22 cellular contexts compared by ENCODE assay signal in the genomic region with DNA sequence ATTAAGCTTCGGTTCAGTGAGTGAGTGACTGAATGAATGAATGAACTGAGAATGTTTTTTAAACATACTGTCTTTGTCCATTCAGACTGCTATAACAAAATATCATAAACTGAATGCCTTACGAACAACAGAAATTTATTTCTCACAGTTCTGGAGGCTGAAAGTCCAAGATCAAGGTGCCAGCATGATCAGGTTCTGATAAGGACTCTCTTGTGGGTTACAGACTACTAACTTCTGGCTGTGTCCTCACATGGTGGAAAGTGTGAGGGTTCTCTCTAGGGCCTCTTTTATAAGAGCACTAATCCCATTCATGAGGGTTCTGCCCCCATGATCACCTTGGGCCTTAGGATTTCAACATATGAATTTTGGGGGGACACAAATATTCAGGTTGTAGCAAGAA. TPM values are rescaled to one million over a fixed set of nuclear protein-coding genes. Genes with fewer than 3 reads are reported as not detected.
DNase-seq lines count a peak whose midpoint lies in the region; ATAC-seq, FAIRE-seq and TF ChIP-seq lines count a peak whose summit lies in the region.
"Had no signal": no experiment of that assay in that cellular context is flagged by ENCODE, and none has a peak within 500 bp of the region (broad histone marks: within the 10 kb centered on the region; RNA-seq: fewer than 3 reads in every experiment).

No MANE protein-coding gene starts in this region.

- intact Hi-C loops in breast epithelium (cut with DNase I; ENCODE audit: low total_unique reads): no loop called here

- H3K18ac ChIP-seq in trophoblast cell (ENCODE audit: low read length): no peak overlapping the region

- no peak for ATAC-seq in GM18858 (IDR thresholded peaks at IDR 0.05; ENCODE audit: unreplicated experiment)
- ATAC-seq: A549, GM12878, GM23338, HCT116 had no signal

- H2BK5ac ChIP-seq in trophoblast cell (ENCODE audit: low read depth, low read length, poor library complexity): no peak overlapping the region

- H3K27ac ChIP-seq in trophoblast cell (ENCODE audit: low read depth, low read length): no peak overlapping the region
- no peak overlapping the region for H3K27ac ChIP-seq in breast epithelium
- H3K27ac ChIP-seq: A549 had no signal

- H3K23ac ChIP-seq in trophoblast cell (ENCODE audit: low read length): no peak overlapping the region

- no peak overlapping the region for H4K8ac ChIP-seq in trophoblast cell (ENCODE audit: low read depth, low read length)

- H3K14ac ChIP-seq in trophoblast cell (ENCODE audit: low read length): no peak overlapping the region

- TF ChIP-seq POLR2A in breast epithelium (IDR thresholded peaks at IDR 0.05): no peak

- H2BK120ac ChIP-seq in trophoblast cell (ENCODE audit: insufficient read depth, low read length, poor library complexity): no peak overlapping the region

- no peak overlapping the region for H3K4me2 ChIP-seq in trophoblast cell (ENCODE audit: low read length)
- H3K4me2 ChIP-seq: A549, GM23338 had no signal

- H3K27me3 ChIP-seq in bronchial epithelial cell (ENCODE audit: control insufficient read depth, insufficient read depth, low read length): no peaks in the 10 kb centered on the region
- H3K27me3 ChIP-seq in trophoblast cell (ENCODE audit: insufficient read depth, low read length): no peaks in the 10 kb centered on the region
- H3K27me3 ChIP-seq in breast epithelium: no peaks in the 10 kb centered on the region

- no peaks in the 10 kb centered on the region for H3K4me1 ChIP-seq in trophoblast cell (ENCODE audit: control insufficient read depth in 1 of 2, insufficient read depth in 2 of 2, low read length in 2 of 2)
- H3K4me1 ChIP-seq in breast epithelium: no peaks in the 10 kb centered on the region

- H4K12ac ChIP-seq in trophoblast cell (ENCODE audit: low read depth, low read length): no peak overlapping the region

- H3K9me3 ChIP-seq in trophoblast cell (ENCODE audit: insufficient read depth, low read depth, low read length): no peaks in the 10 kb centered on the region
- no peaks in the 10 kb centered on the region for H3K9me3 ChIP-seq in breast epithelium
- H3K9me3 ChIP-seq: A549 had no signal

- H3K4me3 ChIP-seq in bronchial epithelial cell (ENCODE audit: low read depth, low read length) (no peak overlapping the region), trophoblast cell (ENCODE audit: low read depth, low read length) (no peak overlapping the region), breast epithelium (no peak overlapping the region)
- H3K4me3 ChIP-seq: A549, GM12878, GM23338 had no signal

- H2AK5ac ChIP-seq in trophoblast cell (ENCODE audit: low read length): no peak overlapping the region

- DNase-seq in NCI-H82 (lab: John Stamatoyannopoulos, UW) (peak; percentile 55), NCI-H82 treated with DMSO at 0.1 percent for 48 hours (lab: John Stamatoyannopoulos, UW; ENCODE audit: unreplicated experiment) (no peak), bronchial epithelial cell (ENCODE audit: low read depth) (no peak), trophoblast cell (peak; percentile 58 to 81), DMS53 treated with DMSO at 0.1 percent for 48 hours (lab: John Stamatoyannopoulos, UW; ENCODE audit: unreplicated experiment) (no peak), breast epithelium (ENCODE audit: low spot score in 2 of 2) (no peak)
- DNase-seq: 8988T; ACHN; C1 segment of cervical spinal cord; Calu3; CD4-positive, alpha-beta memory T cell; COR-L47; DMS153; DMS79; EL; GDM1; H9 had no signal

- peaks cover 2% of the 10 kb centered on the region for H3K79me1 ChIP-seq in trophoblast cell (ENCODE audit: low read length)

- peak; percentile 73 for FAIRE-seq in bronchial epithelial cell (lab: Jason Lieb, UNC)
- FAIRE-seq: A549, GM12878 had no signal

- no peaks in the 10 kb centered on the region for H3K79me2 ChIP-seq in trophoblast cell (ENCODE audit: control insufficient read depth, insufficient read depth, low read length, poor library complexity)

- no peak overlapping the region for H4K91ac ChIP-seq in trophoblast cell (ENCODE audit: low read depth, low read length)

- H3K36me3 ChIP-seq in bronchial epithelial cell (ENCODE audit: control insufficient read depth, insufficient read depth, low read length): no peaks in the 10 kb centered on the region
- no peaks in the 10 kb centered on the region for H3K36me3 ChIP-seq in trophoblast cell (ENCODE audit: control insufficient read depth in 1 of 2, insufficient read depth in 2 of 2, low read length in 2 of 2)
- H3K36me3 ChIP-seq in breast epithelium: no peaks in the 10 kb centered on the region

- no peak overlapping the region for H2BK12ac ChIP-seq in trophoblast cell (ENCODE audit: low read length)

- WGBS in trophoblast cell (ENCODE audit: extremely low coverage, insufficient coverage, insufficient read length): no CpG with 5 or more reads among the region's 2 CpGs

- H2AFZ ChIP-seq in trophoblast cell (ENCODE audit: insufficient read depth, low read length, poor library complexity): no peak overlapping the region
- H2AFZ ChIP-seq: GM23338 had no signal

- no peak overlapping the region for H3K9ac ChIP-seq in trophoblast cell (ENCODE audit: low read length)

- no peak for TF ChIP-seq CTCF in bronchial epithelial cell (IDR thresholded peaks at IDR 0.05; ENCODE audit: insufficient read depth, low read length, severe bottlenecking)
- TF ChIP-seq CTCF in breast epithelium (IDR thresholded peaks at IDR 0.05): no peak

- no peak overlapping the region for H3K4ac ChIP-seq in trophoblast cell (ENCODE audit: low read depth, low read length)

RNA-seq across cellular contexts. Expression of gene DUSP10, which starts 7.1 kb away (rescaled TPM):
- total RNA-seq in bronchial epithelial cell: 9.9 and 36.6 TPM in 2 replicates
- polyA plus RNA-seq in trophoblast cell (2013): 6.5 and 6.6 TPM in 2 replicates
- 10 to 100 TPM; 15.5 to 33.2 (median 28.2) TPM for total RNA-seq in breast epithelium

Comparison
In these comparisons a context has a peak if more than half of its experiments do, and no peak if none do; other contexts are left out.
1. DNase-seq: peak in NCI-H82 (single experiment) and trophoblast cell (2 of 2); none in NCI-H82 treated with DMSO at 0.1 percent for 48 hours (single experiment), bronchial epithelial cell (single experiment), DMS53 treated with DMSO at 0.1 percent for 48 hours (single experiment) and breast epithelium (0 of 2).